ENCODE assay signal across 12 cellular contexts in genomic region chr2:60463249-60463648, GRCh38.
DNase-seq lines count a peak whose midpoint lies in the region; ATAC-seq and TF ChIP-seq lines count a peak whose summit lies in the region.
"Had no signal": no experiment of that assay in that cellular context is flagged by ENCODE, and none has a peak within 500 bp of the region (broad histone marks: within the 10 kb centered on the region; RNA-seq: fewer than 3 reads in every experiment).

No MANE protein-coding gene starts in this region.

- no peak overlapping the region for H3K18ac ChIP-seq in mesendoderm (ENCODE audit: low read length)

- DNase-seq in GM23248 (peak; percentile 32), adipocyte (ENCODE audit: low read depth) (peak; percentile 54), heart left ventricle (peak in 1 of 5 donors; percentile 50), skeletal muscle cell (ENCODE audit: low read depth) (peak; percentile 68), NCI-H69 (lab: John Stamatoyannopoulos, UW) (no peak), mesendoderm (no peak), NCI-H1048 (lab: John Stamatoyannopoulos, UW) (no peak)
- DNase-seq: activated CD4-positive, alpha-beta T cell treated with anti-CD3 and anti-CD28 coated beads for 1 hour; activated T-cell treated with anti-CD3 and anti-CD28 coated beads, Interleukin-2, amount 50 U/mL, for 24 hours; NCI-H1694 had no signal

- no peak overlapping the region for H3K56ac ChIP-seq in mesendoderm (ENCODE audit: low read length)

- no peak overlapping the region for H2AK5ac ChIP-seq in mesendoderm (ENCODE audit: low read length)

- H3K27ac ChIP-seq in GM23248 (no peak overlapping the region), heart left ventricle (peak overlapping the region in 6 of 12 donors; percentile 3 to 61 (median 22)), mesendoderm (ENCODE audit: low read depth, low read length) (no peak overlapping the region)
- H3K27ac ChIP-seq: suprapubic skin had no signal

- H3K9me3 ChIP-seq in GM23248 (ENCODE audit: low read depth): no peaks in the 10 kb centered on the region
- no peaks in the 10 kb centered on the region for H3K9me3 ChIP-seq in adipocyte (ENCODE audit: control insufficient read depth, low read length)
- no peaks in the 10 kb centered on the region for H3K9me3 ChIP-seq in heart left ventricle
- H3K9me3 ChIP-seq: suprapubic skin had no signal

- H3K4me3 ChIP-seq in GM23248: no peak overlapping the region
- H3K4me3 ChIP-seq in adipocyte (ENCODE audit: low read length): no peak overlapping the region
- no peak overlapping the region for H3K4me3 ChIP-seq in heart left ventricle
- H3K4me3 ChIP-seq in skeletal muscle cell (ENCODE audit: low read depth, low read length): no peak overlapping the region
- no peak overlapping the region for H3K4me3 ChIP-seq in mesendoderm (ENCODE audit: low read length)
- H3K4me3 ChIP-seq: K562, suprapubic skin had no signal

- H2BK15ac ChIP-seq in mesendoderm (replicated peaks; ENCODE audit: low read depth): no peak overlapping the region

- H3K9ac ChIP-seq in GM23248: no peak overlapping the region
- no peak overlapping the region for H3K9ac ChIP-seq in adipocyte (ENCODE audit: low read length)
- H3K9ac ChIP-seq in mesendoderm (ENCODE audit: low read length): no peak overlapping the region

- TF ChIP-seq POLR2A in heart left ventricle (IDR thresholded peaks at IDR 0.05): no peak

- no peak overlapping the region for H2BK5ac ChIP-seq in mesendoderm (ENCODE audit: low read length)

- H3K79me2 ChIP-seq in GM23248 (ENCODE audit: insufficient read depth) (no peaks in the 10 kb centered on the region), mesendoderm (ENCODE audit: control insufficient read depth, insufficient read depth, low read length) (peaks cover 2% of the 10 kb centered on the region)

- 17 to 23% methylated on average over 6 of the region's 6 CpGs for WGBS in GM23248 (ENCODE audit: low coverage in 1 of 2, low lambda C conversion rate in 2 of 2, missing lambda C conversion rate in 2 of 2), 2 experiments
- WGBS in heart left ventricle, 4 donors: 4 to 16% (median 9%) methylated on average over 6 of the region's 6 CpGs
- no CpG with 5 or more reads among the region's 6 CpGs for WGBS in mesendoderm (ENCODE audit: extremely low coverage, insufficient coverage, low lambda C conversion rate)

- H2AFZ ChIP-seq in GM23248: 0 out of 2 replicates have a peak overlapping the region, but pooled peaks have one; percentile 33

- in situ Hi-C loops in GM23248 (cut with MboI): no loop called here

- H3K4me2 ChIP-seq in GM23248 (ENCODE audit: unreplicated experiment): no peak overlapping the region
- no peak overlapping the region for H3K4me2 ChIP-seq in mesendoderm (ENCODE audit: low read length)

- H4K20me1 ChIP-seq in GM23248 (ENCODE audit: insufficient read depth): no peaks in the 10 kb centered on the region

- H3K79me1 ChIP-seq in mesendoderm (ENCODE audit: low read length): peaks cover 4% of the 10 kb centered on the region

- H3F3A ChIP-seq in GM23248 (ENCODE audit: insufficient read depth): peaks cover 2% of the 10 kb centered on the region

- peak in 3 of 4 donors; percentile 56 to 64 (median 64) for ATAC-seq in heart left ventricle
- ATAC-seq: K562 had no signal

- H3K27me3 ChIP-seq in GM23248 (replicated peaks; ENCODE audit: insufficient read depth) (no peaks in the 10 kb centered on the region), adipocyte (replicated peaks; ENCODE audit: control insufficient read depth, insufficient read depth, low read length) (no peaks in the 10 kb centered on the region), heart left ventricle (no peaks in the 10 kb centered on the region), mesendoderm (ENCODE audit: insufficient read depth, low read length, poor library complexity) (no peaks in the 10 kb centered on the region)
- H3K27me3 ChIP-seq: suprapubic skin had no signal

- no peak for TF ChIP-seq CTCF in heart left ventricle (IDR thresholded peaks at IDR 0.05)

- H3K36me3 ChIP-seq in GM23248 (ENCODE audit: low read depth) (peaks cover 4% of the 10 kb centered on the region; the same call in 1 of the 2 replicates), adipocyte (ENCODE audit: control insufficient read depth, insufficient read depth, low read length, severe bottlenecking) (no peaks in the 10 kb centered on the region), heart left ventricle (peaks cover 0 to 11% (median 0%) of the 10 kb centered on the region in 9 donors), mesendoderm (ENCODE audit: control insufficient read depth, insufficient read depth, low read length) (peaks cover 2% of the 10 kb centered on the region)

- H3K4me1 ChIP-seq in GM23248 (ENCODE audit: insufficient read depth) (peaks cover 10% of the 10 kb centered on the region), adipocyte (ENCODE audit: control insufficient read depth, insufficient read depth, low read length) (peaks cover under 1% of the 10 kb centered on the region), heart left ventricle (peaks cover 0 to 20% (median 7%) of the 10 kb centered on the region in 12 donors), mesendoderm (ENCODE audit: control insufficient read depth, low read depth, low read length) (no peaks in the 10 kb centered on the region)

- H3K9me2 ChIP-seq in GM23248 (ENCODE audit: insufficient read depth): no peaks in the 10 kb centered on the region

- no peak overlapping the region for H4K8ac ChIP-seq in mesendoderm (ENCODE audit: low read depth, low read length)

- H2BK120ac ChIP-seq in mesendoderm (ENCODE audit: low read depth, low read length): no peak overlapping the region

- H3K23ac ChIP-seq in mesendoderm (ENCODE audit: low read length): no peak overlapping the region

- no peak overlapping the region for H4K5ac ChIP-seq in mesendoderm (ENCODE audit: low read length)

- no peak overlapping the region for H3K4ac ChIP-seq in mesendoderm (ENCODE audit: low read depth, low read length)

- intact Hi-C loops in heart left ventricle (cut with DNase I): no loop called here

Comparison
In these comparisons a context has a peak if more than half of its experiments do, and no peak if none do; other contexts are left out.
1. DNase-seq: peak in GM23248 (single experiment), adipocyte (single experiment) and skeletal muscle cell (single experiment); none in NCI-H69 (single experiment), mesendoderm (single experiment) and NCI-H1048 (single experiment).